In genomic region chrX:141791856-141792255, GRCh38 we compare ENCODE assay signal across 28 cellular contexts. TPM values are rescaled to one million over a fixed set of nuclear protein-coding genes. Genes with fewer than 3 reads are reported as not detected.
"Had no signal": no experiment of that assay in that cellular context is flagged by ENCODE, and none has a peak within 500 bp of the region (broad histone marks: within the 10 kb centered on the region; RNA-seq: fewer than 3 reads in every experiment).

No MANE protein-coding gene starts in this region.

- ATAC-seq: activated T-cell treated with anti-CD3 and anti-CD28 coated beads, Interleukin-2, amount 50 U/mL, for 4 hours; effector memory CD8-positive, alpha-beta T cell; natural killer cell treated with Interleukin-12 subunit alpha and Interleukin-12 subunit beta and Interleukin-15 and Interleukin-18, amount 100 ng/mL, for 72 hours; right cardiac atrium; stimulated activated naive CD8-positive, alpha-beta T cell treated with anti-CD3 and anti-CD28 coated beads, Interleukin-15, amount 100 ng/mL, for 72 hours had no signal

- H3K27me3 Mint-ChIP-seq: activated naive CD8-positive, alpha-beta T cell; central memory CD8-positive, alpha-beta T cell; effector memory CD8-positive, alpha-beta T cell; natural killer cell treated with Interleukin-12 subunit alpha and Interleukin-12 subunit beta and Interleukin-15 and Interleukin-18, amount 100 ng/mL, for 72 hours; stimulated activated naive CD8-positive, alpha-beta T cell treated with anti-CD3 and anti-CD28 coated beads, Interleukin-15, amount 100 ng/mL, for 72 hours had no signal

- DNase-seq: activated CD4-positive, alpha-beta T cell treated with anti-CD3 and anti-CD28 coated beads for 1 hour; activated CD8-positive, alpha-beta memory T cell treated with anti-CD3 and anti-CD28 coated beads, Interleukin-2, amount 50 U/mL, for 4 hours; activated naive CD4-positive, alpha-beta T cell; activated T-cell treated with anti-CD3 and anti-CD28 coated beads, Interleukin-2, amount 50 U/mL, for 4 hours; amniotic stem cell; colonic mucosa; dorsolateral prefrontal cortex; effector memory CD8-positive, alpha-beta T cell; esophagus squamous epithelium; glutamatergic neuron; left ventricle myocardium inferior; right cardiac atrium; stimulated activated CD4-positive, alpha-beta T cell treated with anti-CD3 and anti-CD28 coated beads, Interleukin-12 subunit alpha, Interleukin-12 subunit beta, amount 100 ng/mL, for 4 hours; stimulated activated naive CD8-positive, alpha-beta T cell treated with anti-CD3 and anti-CD28 coated beads, Interleukin-15, amount 100 ng/mL, for 72 hours; T-helper 9 cell; transverse colon had no signal

- H3K36me3 Mint-ChIP-seq: activated naive CD8-positive, alpha-beta T cell; mesothelial cell of epicardium had no signal

- H3K79me2 ChIP-seq: hepatocyte, parathyroid adenoma had no signal

- H3K4me2 ChIP-seq: hepatocyte had no signal

- H3K9me3 Mint-ChIP-seq: activated T-cell treated with anti-CD3 and anti-CD28 coated beads, Interleukin-2, amount 50 U/mL, for 4 hours; activated T-helper 2 cell treated with anti-CD3 and anti-CD28 coated beads, Interferon-gamma antibody, Interleukin-2, Interleukin-4, amounts not matched to agents 10 μg/mL and 5 μg/mL and 100 μg/mL, durations not matched to agents 14 hours and 24 hours and 36 hours; natural killer cell treated with Interleukin-12 subunit alpha and Interleukin-12 subunit beta and Interleukin-15 and Interleukin-18, amount 100 ng/mL, for 72 hours had no signal

- H3K4me3 Mint-ChIP-seq: activated naive CD8-positive, alpha-beta T cell; activated T-cell treated with anti-CD3 and anti-CD28 coated beads, Interleukin-2, amount 50 U/mL, for 4 hours; central memory CD8-positive, alpha-beta T cell; effector memory CD8-positive, alpha-beta T cell; mesothelial cell of epicardium; natural killer cell treated with Interleukin-12 subunit alpha and Interleukin-12 subunit beta and Interleukin-15 and Interleukin-18, amount 100 ng/mL, for 72 hours; stimulated activated naive CD8-positive, alpha-beta T cell treated with anti-CD3 and anti-CD28 coated beads, Interleukin-15, amount 100 ng/mL, for 72 hours had no signal

- H3K36me3 ChIP-seq: breast epithelium, colonic mucosa, esophagus squamous epithelium, left ventricle myocardium inferior, transverse colon had no signal

- H3K27me3 ChIP-seq: breast epithelium, colonic mucosa, esophagus squamous epithelium, hepatocyte, transverse colon had no signal

- H2AFZ ChIP-seq: hepatocyte, parathyroid adenoma had no signal

- H3K4me1 Mint-ChIP-seq: central memory CD8-positive, alpha-beta T cell; mesothelial cell of epicardium; stimulated activated naive CD8-positive, alpha-beta T cell treated with anti-CD3 and anti-CD28 coated beads, Interleukin-15, amount 100 ng/mL, for 72 hours had no signal

- H3K4me1 ChIP-seq: breast epithelium, colonic mucosa, esophagus squamous epithelium, left ventricle myocardium inferior, parathyroid adenoma, transverse colon had no signal

- H3K9ac ChIP-seq: parathyroid adenoma had no signal

- H3K27ac ChIP-seq: breast epithelium, colonic mucosa, dorsolateral prefrontal cortex, esophagus squamous epithelium, hepatocyte, left ventricle myocardium inferior, parathyroid adenoma, transverse colon had no signal

- H3K27ac Mint-ChIP-seq: activated naive CD8-positive, alpha-beta T cell; activated T-helper 2 cell treated with anti-CD3 and anti-CD28 coated beads, Interferon-gamma antibody, Interleukin-2, Interleukin-4, amounts not matched to agents 10 μg/mL and 5 μg/mL and 100 μg/mL, durations not matched to agents 14 hours and 24 hours and 36 hours; effector memory CD8-positive, alpha-beta T cell; mesothelial cell of epicardium; natural killer cell treated with Interleukin-12 subunit alpha and Interleukin-12 subunit beta and Interleukin-15 and Interleukin-18, amount 100 ng/mL, for 72 hours; stimulated activated naive CD8-positive, alpha-beta T cell treated with anti-CD3 and anti-CD28 coated beads, Interleukin-15, amount 100 ng/mL, for 72 hours had no signal

- H3K4me3 ChIP-seq: breast epithelium, colonic mucosa, dorsolateral prefrontal cortex, esophagus squamous epithelium, hepatocyte, left ventricle myocardium inferior, transverse colon had no signal

- H3K9me3 ChIP-seq: breast epithelium, colonic mucosa, esophagus squamous epithelium, left ventricle myocardium inferior, transverse colon had no signal

RNA-seq across cellular contexts. Expression of gene MAGEC3, which starts 46.3 kb away (rescaled TPM):
- total RNA-seq: activated T-cell treated with anti-CD3 and anti-CD28 coated beads, Interleukin-2, amount 50 U/mL, for 4 hours; activated T-helper 2 cell treated with anti-CD3 and anti-CD28 coated beads, Interferon-gamma antibody, Interleukin-2, Interleukin-4, amounts not matched to agents 10 μg/mL and 5 μg/mL and 100 μg/mL, durations not matched to agents 14 hours and 24 hours and 36 hours; colonic mucosa; esophagus squamous epithelium; hepatocyte; left ventricle myocardium inferior; lung microvascular endothelial cell; natural killer cell treated with Interleukin-12 subunit alpha and Interleukin-12 subunit beta and Interleukin-15 and Interleukin-18, amount 100 ng/mL, for 72 hours; pulmonary artery endothelial cell; right cardiac atrium; skeletal muscle tissue; T-helper 1 cell treated with Interleukin-12 subunit alpha and Interleukin-12 subunit beta and Interleukin-4 antibody, amounts not matched to agents 30 ng/mL and 1 ng/mL, for 36 hours; transverse colon had no signal
- polyA plus RNA-seq: right cardiac atrium had no signal
